Comparison of ENCODE assay signal across 18 cellular contexts in the genomic region with DNA sequence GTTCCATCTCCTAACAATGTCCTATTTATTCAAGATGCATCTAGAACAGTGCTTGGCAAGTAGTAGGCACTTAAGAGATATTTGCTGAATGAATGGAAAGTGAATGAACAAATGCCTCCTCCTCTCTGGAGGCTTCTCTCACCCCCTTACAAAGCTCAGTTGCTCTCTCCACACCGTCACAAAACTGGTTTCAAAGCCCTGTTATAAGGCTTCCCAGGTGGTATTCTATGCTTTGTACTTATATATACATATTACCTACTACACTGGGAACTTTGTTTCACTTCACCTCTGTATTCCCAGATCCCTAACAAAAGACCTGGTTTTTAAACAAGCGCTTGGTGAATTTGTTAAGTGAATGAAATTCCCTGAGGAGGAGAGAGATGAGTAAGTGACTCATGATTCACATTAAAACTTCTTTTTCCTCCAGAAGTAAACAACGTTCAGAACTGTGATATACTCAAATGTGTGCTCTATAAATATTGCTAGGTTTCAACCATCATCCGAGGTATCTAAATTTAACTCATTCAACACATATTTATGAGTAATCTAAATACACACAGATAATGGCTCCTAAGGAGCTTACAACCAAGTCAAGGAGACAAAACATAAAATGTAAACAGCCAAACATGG. TPM values are rescaled to one million over a fixed set of nuclear protein-coding genes. Genes with fewer than 3 reads are reported as not detected.
DNase-seq lines count a peak whose midpoint lies in the region; ATAC-seq, FAIRE-seq and TF ChIP-seq lines count a peak whose summit lies in the region.
"Had no signal": no experiment of that assay in that cellular context is flagged by ENCODE, and none has a peak within 500 bp of the region (broad histone marks: within the 10 kb centered on the region; RNA-seq: fewer than 3 reads in every experiment).

No MANE protein-coding gene starts in this region.

- peaks cover 4% of the 10 kb centered on the region for H3K9me3 Mint-ChIP-seq in WTC11
- H3K9me3 Mint-ChIP-seq: T-cell had no signal

- H3K4me3 ChIP-seq in fibroblast of villous mesenchyme (ENCODE audit: low read depth, low read length): no peak overlapping the region
- H3K4me3 ChIP-seq in SK-N-SH (ENCODE audit: low read depth in 2 of 2, low read length in 1 of 2): no peak overlapping the region
- H3K4me3 ChIP-seq: body of pancreas, hepatocyte, PC-9, uterus had no signal

- peaks cover 73% of the 10 kb centered on the region for H3K4me1 Mint-ChIP-seq in WTC11

- peak overlapping the region; percentile 33; the same call in 1 of the 2 replicates for H3K4me3 Mint-ChIP-seq in WTC11
- H3K4me3 Mint-ChIP-seq: T-cell had no signal

- no peak for TF ChIP-seq EP300 in SK-N-SH (IDR thresholded peaks at IDR 0.05; ENCODE audit: borderline replicate concordance in 1 of 2, low read depth in 1 of 2, low read length in 1 of 2)

- H3K9ac ChIP-seq in SK-N-SH: no peak overlapping the region

- no peak for TF ChIP-seq POLR2A in H54 (IDR thresholded peaks at IDR 0.05; ENCODE audit: low read depth, low read length)

- TF ChIP-seq CTCF in WTC11 (IDR thresholded peaks at IDR 0.05) (no peak), fibroblast of villous mesenchyme (IDR thresholded peaks at IDR 0.05; ENCODE audit: insufficient read depth, low read depth, low read length) (no peak), SK-N-SH (IDR thresholded peaks at IDR 0.05) (no peak)

- peaks cover 4% of the 10 kb centered on the region; the same call in 1 of the 2 replicates for H3K36me3 Mint-ChIP-seq in WTC11

- DNase-seq in A172 (ENCODE audit: low spot score) (peak; percentile 49), H54 (ENCODE audit: insufficient read length, low spot score) (no peak), WTC11 (ENCODE audit: low spot score) (no peak), fibroblast of villous mesenchyme (ENCODE audit: low read depth) (peak; percentile 52), SK-N-SH (no peak)
- DNase-seq in stimulated activated naive CD4-positive, alpha-beta T cell (lab: John Stamatoyannopoulos, UW): no peak
- DNase-seq: activated CD4-positive, alpha-beta T cell treated with anti-CD3 and anti-CD28 coated beads for 4 hours; body of pancreas; H7; NCI-H1092; NCI-H446; PC-9; T-cell; uterus had no signal

- peak overlapping the region; percentile 94 for H3K27ac Mint-ChIP-seq in WTC11
- H3K27ac Mint-ChIP-seq: T-cell had no signal

- H3K9me2 ChIP-seq in SK-N-SH: no peaks in the 10 kb centered on the region

- H3K9me3 ChIP-seq in SK-N-SH: no peaks in the 10 kb centered on the region
- H3K9me3 ChIP-seq: body of pancreas, uterus had no signal

- H3K4me2 ChIP-seq in SK-N-SH: no peak overlapping the region
- H3K4me2 ChIP-seq: hepatocyte, PC-9 had no signal

- 65% methylated on average over 4 of the region's 4 CpGs for WGBS in SK-N-SH (ENCODE audit: low lambda C conversion rate)

- no peak overlapping the region for H2AFZ ChIP-seq in SK-N-SH (ENCODE audit: low read depth)
- H2AFZ ChIP-seq: hepatocyte, PC-9 had no signal

- FAIRE-seq in H54 (lab: Jason Lieb, UNC): peak; percentile 53
- FAIRE-seq: HTR-8/SVneo had no signal

- POLR2A ChIA-PET in WTC11 (lab: Charles Lee): no interaction called here
- POLR2A ChIA-PET in SK-N-SH (lab: Yijun Ruan, JAX): no interaction called here

- H3K27me3 Mint-ChIP-seq in WTC11 (ENCODE audit: low read depth): no peaks in the 10 kb centered on the region
- H3K27me3 Mint-ChIP-seq: T-cell had no signal

- no peaks in the 10 kb centered on the region for H3F3A ChIP-seq in SK-N-SH (replicated peaks; ENCODE audit: insufficient read depth)

- no peaks in the 10 kb centered on the region for H4K20me1 ChIP-seq in SK-N-SH (ENCODE audit: insufficient read depth)

- no peaks in the 10 kb centered on the region for H3K27me3 ChIP-seq in SK-N-SH (ENCODE audit: insufficient read depth)
- H3K27me3 ChIP-seq: body of pancreas, hepatocyte, uterus had no signal

- peak; percentile 39 for ATAC-seq in WTC11
- no peak for ATAC-seq in GM19452 (IDR thresholded peaks at IDR 0.05; ENCODE audit: unreplicated experiment)
- no peak for ATAC-seq in GM18498 (IDR thresholded peaks at IDR 0.05; ENCODE audit: unreplicated experiment)
- ATAC-seq: body of pancreas, T-cell had no signal

- no peaks in the 10 kb centered on the region for H3K79me2 ChIP-seq in SK-N-SH (ENCODE audit: insufficient read depth)

- CTCF ChIA-PET in WTC11 (lab: Charles Lee): interaction anchor here (1.3 kb wide), 1 partner anchor 147 kb away, joined by 3 read pairs; no protein-coding TSS in a partner anchor
- CTCF ChIA-PET in SK-N-SH (lab: Yijun Ruan, JAX): no interaction called here

- no peaks in the 10 kb centered on the region for H3K36me3 ChIP-seq in SK-N-SH (replicated peaks in 1 of 2; ENCODE audit: control insufficient read depth in 1 of 2, insufficient read depth in 2 of 2, low read length in 1 of 2)
- H3K36me3 ChIP-seq: uterus had no signal

- no peak overlapping the region for H3K27ac ChIP-seq in SK-N-SH (ENCODE audit: low read depth in 2 of 2, low read length in 1 of 2)
- H3K27ac ChIP-seq: body of pancreas, hepatocyte, PC-9 had no signal

- H3K4me1 ChIP-seq in SK-N-SH (ENCODE audit: control insufficient read depth in 1 of 2, insufficient read depth in 2 of 2, low read depth in 1 of 2, low read length in 1 of 2): no peaks in the 10 kb centered on the region
- H3K4me1 ChIP-seq: body of pancreas had no signal

- no peak for TF ChIP-seq RAD21 in SK-N-SH (IDR thresholded peaks at IDR 0.05; ENCODE audit: low read length)

TF ChIP-seq in WTC11, 78 proteins besides CTCF, POLR2A, EP300 and RAD21 (continues in another document):
- TF ChIP-seq ZNF512 (CRISPR knock-in tag; IDR thresholded peaks at IDR 0.05; ENCODE audit: borderline replicate concordance): no peak
- no peak for TF ChIP-seq FOXJ3 (CRISPR knock-in tag; IDR thresholded peaks at IDR 0.05; ENCODE audit: borderline replicate concordance)
- TF ChIP-seq, protein P1, sequence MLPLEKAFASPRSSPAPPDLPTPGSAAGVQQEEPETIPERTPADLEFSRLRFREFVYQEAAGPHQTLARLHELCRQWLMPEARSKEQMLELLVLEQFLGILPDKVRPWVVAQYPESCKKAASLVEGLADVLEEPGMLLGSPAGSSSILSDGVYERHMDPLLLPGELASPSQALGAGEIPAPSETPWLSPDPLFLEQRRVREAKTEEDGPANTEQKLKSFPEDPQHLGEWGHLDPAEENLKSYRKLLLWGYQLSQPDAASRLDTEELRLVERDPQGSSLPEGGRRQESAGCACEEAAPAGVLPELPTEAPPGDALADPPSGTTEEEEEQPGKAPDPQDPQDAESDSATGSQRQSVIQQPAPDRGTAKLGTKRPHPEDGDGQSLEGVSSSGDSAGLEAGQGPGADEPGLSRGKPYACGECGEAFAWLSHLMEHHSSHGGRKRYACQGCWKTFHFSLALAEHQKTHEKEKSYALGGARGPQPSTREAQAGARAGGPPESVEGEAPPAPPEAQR (CRISPR knock-in tag; IDR thresholded peaks at IDR 0.05): no peak

TF ChIP-seq in SK-N-SH, 30 proteins besides CTCF, POLR2A, EP300 and RAD21:
- TF ChIP-seq FOXJ3 (CRISPR knock-in tag; IDR thresholded peaks at IDR 0.05): no peak

RNA-seq across cellular contexts. Expression of gene DENND1A, which starts 36.0 kb away (rescaled TPM):
- total RNA-seq in A172 (2014; rRNA removed; shearing (Covaris generic)): 25.8 and 30.8 TPM in 2 replicates
- total RNA-seq in WTC11 (2021): 22.4 to 23.5 TPM (median 23.1 TPM) in 3 replicates
- 15.5 and 22.9 TPM in 2 replicates for total RNA-seq in fibroblast of villous mesenchyme
- 19.8 and 25.4 TPM in 2 replicates for polyA plus RNA-seq in SK-N-SH (2012; rRNA removed)
- 20.6 and 21.8 TPM in 2 replicates for polyA plus RNA-seq in SK-N-SH (2012; cell fraction: cytosol; rRNA removed)
- polyA plus RNA-seq in SK-N-SH (2012; cell fraction: nucleus; rRNA removed): 26.3 and 29.5 TPM in 2 replicates

Comparison
In these comparisons a context has a peak if more than half of its experiments do, and no peak if none do; other contexts are left out.
1. DNase-seq: peak in A172 (single experiment) and fibroblast of villous mesenchyme (single experiment); none in H54 (single experiment), WTC11 (single experiment), SK-N-SH (single experiment) and stimulated activated naive CD4-positive, alpha-beta T cell (0 of 6).